Comparison of ENCODE assay signal across 8 cellular contexts in genomic region chr1:52904590-52905375, GRCh38.
DNase-seq lines count a peak whose midpoint lies in the region; ATAC-seq and TF ChIP-seq lines count a peak whose summit lies in the region.

No MANE protein-coding gene starts in this region.

- ATAC-seq in HG03139 (IDR thresholded peaks at IDR 0.05; ENCODE audit: unreplicated experiment) = no peak
- no peak for ATAC-seq in HG02642 (IDR thresholded peaks at IDR 0.05; ENCODE audit: poor library complexity, unreplicated experiment)

- TF ChIP-seq CTCF in HL-60 (IDR thresholded peaks at IDR 0.05; ENCODE audit: insufficient read depth, low read length) (peak; percentile 2), fibroblast of mammary gland (conservative IDR thresholded peaks at IDR 0.05; ENCODE audit: control insufficient read depth, insufficient read depth, low read depth, low read length) (peak; percentile 45)

- no peaks in the 10 kb centered on the region for H3K27me3 ChIP-seq in HL-60 (ENCODE audit: insufficient read depth, poor library complexity, severe bottlenecking)

- H3K4me3 ChIP-seq in HL-60 (replicated peaks; ENCODE audit: insufficient read depth, low read length) (no peak overlapping the region), fibroblast of mammary gland (ENCODE audit: control insufficient read depth, low read depth, low read length) (no peak overlapping the region)

- no peak overlapping the region for H3K27ac ChIP-seq in HL-60 (replicated peaks)

- DNase-seq in EL = peak; percentile 37
- DNase-seq in HL-60 (ENCODE audit: low read depth in 1 of 2, low spot score in 1 of 2) = peak in 1 of 2 experiments; percentile 32
- peak; percentile 35 for DNase-seq in UCSD-AML1 (lab: John Stamatoyannopoulos, UW; ENCODE audit: unreplicated experiment)
- peak; percentile 36 for DNase-seq in fibroblast of mammary gland (ENCODE audit: low read depth)
- peak; percentile 57 for DNase-seq in stimulated activated CD4-positive, alpha-beta T cell treated with anti-CD3 and anti-CD28 coated beads, Interleukin-15, amount 100 ng/mL, for 24 hours
- DNase-seq in NCI-H1048 (lab: John Stamatoyannopoulos, UW) = no peak
